Comparison of ENCODE assay signal across 12 cellular contexts in the genomic region with DNA sequence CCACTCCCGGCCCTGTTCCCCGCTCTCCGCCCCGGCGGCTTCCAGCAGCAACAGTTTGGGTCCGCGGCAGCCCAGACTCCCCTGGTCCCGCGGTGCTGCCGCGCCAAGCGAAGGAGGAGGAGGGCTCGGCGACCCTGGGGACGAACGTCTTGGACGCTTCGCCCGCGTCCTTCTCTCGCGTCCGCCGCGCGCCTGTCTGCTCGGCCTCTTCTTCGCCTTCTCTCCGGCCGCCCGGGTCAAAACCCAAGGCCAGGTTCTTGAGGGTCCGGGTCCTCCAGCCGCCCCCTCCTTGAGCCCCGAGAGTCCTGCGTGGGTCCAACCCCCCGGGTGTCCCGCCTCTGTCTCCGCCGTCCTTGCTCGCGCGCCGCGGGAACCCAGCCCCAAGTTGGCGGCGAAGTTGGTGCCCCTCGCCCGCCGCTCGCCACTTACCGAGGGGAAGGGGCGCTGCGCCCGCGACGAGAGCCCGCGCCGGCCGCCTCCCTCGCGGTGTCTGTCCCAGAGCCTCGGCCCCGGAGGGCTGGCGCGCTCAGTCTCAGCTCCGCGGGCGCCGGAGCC. TPM values are rescaled to one million over a fixed set of nuclear protein-coding genes. Genes with fewer than 3 reads are reported as not detected.
DNase-seq lines count a peak whose midpoint lies in the region; ATAC-seq and TF ChIP-seq lines count a peak whose summit lies in the region.
"Had no signal": no experiment of that assay in that cellular context is flagged by ENCODE, and none has a peak within 500 bp of the region (broad histone marks: within the 10 kb centered on the region; RNA-seq: fewer than 3 reads in every experiment).

No MANE protein-coding gene starts in this region.

- peaks cover 19% of the 10 kb centered on the region for H3K27me3 Mint-ChIP-seq in memory B cell

- H3K36me3 Mint-ChIP-seq in memory B cell: peaks cover 2% of the 10 kb centered on the region

- H3K36me3 ChIP-seq in heart left ventricle: peaks cover 0 to 3% (median 0%) of the 10 kb centered on the region in 9 donors
- H3K36me3 ChIP-seq in tibial artery: no peaks in the 10 kb centered on the region

- TF ChIP-seq CTCF in heart left ventricle (IDR thresholded peaks at IDR 0.05) (no peak), tibial artery (IDR thresholded peaks at IDR 0.05) (no peak)

- peak overlapping the region; percentile 23 to 54 (median 45) for H3K4me3 ChIP-seq in heart left ventricle
- H3K4me3 ChIP-seq in tibial artery: peak overlapping the region; percentile 18 to 36

- H3K4me3 Mint-ChIP-seq in memory B cell: peak overlapping the region; percentile 64

- no peak overlapping the region for H3K27ac Mint-ChIP-seq in memory B cell

- TF ChIP-seq POLR2A in heart left ventricle (IDR thresholded peaks at IDR 0.05): no peak

- no peaks in the 10 kb centered on the region for H3K9me3 ChIP-seq in heart left ventricle
- no peaks in the 10 kb centered on the region for H3K9me3 ChIP-seq in tibial artery

- no peaks in the 10 kb centered on the region for H3K9me3 Mint-ChIP-seq in memory B cell
- H3K9me3 Mint-ChIP-seq: activated T-cell treated with anti-CD3 and anti-CD28 coated beads, Interleukin-2, amount 50 U/mL, for 4 hours had no signal

- no peak for DNase-seq in heart left ventricle
- no peak for DNase-seq in cardiac septum (ENCODE audit: low spot score)
- peak; percentile 15 for DNase-seq in astrocyte of the hippocampus (ENCODE audit: low read depth, low spot score)
- peak in 1 of 2 donors; percentile 41 for DNase-seq in memory B cell (ENCODE audit: low spot score in 2 of 2)
- no peak for DNase-seq in tibial artery
- DNase-seq in NCI-H1048 (lab: John Stamatoyannopoulos, UW): no peak
- no peak for DNase-seq in SW 1271 (lab: John Stamatoyannopoulos, UW)
- no peak for DNase-seq in activated CD4-positive, alpha-beta T cell treated with anti-CD3 and anti-CD28 coated beads for 1 hour
- DNase-seq: activated T-cell treated with anti-CD3 and anti-CD28 coated beads, Interleukin-2, amount 50 U/mL, for 4 hours; hippocampal formation; NCI-H510A; occipital lobe had no signal

- intact Hi-C loops in heart left ventricle (cut with DNase I) (loop anchor here in 8 of 10 donors (5.0 to 10.0 kb wide), 3 partner anchors 119 to 206 kb away; no protein-coding TSS in a partner anchor), cardiac septum (cut with DNase I) (no loop called here), tibial artery (cut with DNase I; ENCODE audit: low total_unique reads) (loop anchor here (5.0 kb wide), 1 partner anchor 69 kb away; no protein-coding TSS in a partner anchor)

- peak overlapping the region in 1 of 12 donors; percentile 26 for H3K27ac ChIP-seq in heart left ventricle
- H3K27ac ChIP-seq in tibial artery: no peak overlapping the region

- H3K4me1 Mint-ChIP-seq in memory B cell: peaks cover 5% of the 10 kb centered on the region

- H3K4me1 ChIP-seq in heart left ventricle: peaks cover 8 to 36% (median 17%) of the 10 kb centered on the region in 12 donors
- peaks cover 0 to 35% (median 25%) of the 10 kb centered on the region in 4 donors for H3K4me1 ChIP-seq in tibial artery

- WGBS in heart left ventricle, 4 donors: 0 to 2% (median 1%) methylated on average over 1 to 70 of the region's 70 CpGs

- H3K27me3 ChIP-seq in heart left ventricle (peaks cover 24 to 50% (median 36%) of the 10 kb centered on the region in 9 donors), tibial artery (peaks cover 3 to 81% of the 10 kb centered on the region in 2 donors)

- ATAC-seq in heart left ventricle (no peak), memory B cell (ENCODE audit: low read depth) (no peak)

RNA-seq across cellular contexts. Expression of gene GRIN2C, which starts 1.4 kb away (rescaled TPM):
- 1 to 10 TPM in 2 of 9 donors, under 1 TPM in 7; 0.09 to 3.1 (median 0.45) TPM for total RNA-seq in heart left ventricle
- polyA plus RNA-seq in heart left ventricle: under 1 TPM; 0.23 to 0.25 TPM
- total RNA-seq in cardiac septum: 0.70 TPM

RNA-seq across cellular contexts. Expression of gene FDXR, which starts 11.7 kb away (rescaled TPM):
- total RNA-seq in heart left ventricle: 1 to 10 TPM; 2.5 to 8.7 (median 4.7) TPM
- polyA plus RNA-seq in heart left ventricle: 1 to 10 TPM; 3.7 to 5.5 TPM
- 3.9 TPM for total RNA-seq in cardiac septum

RNA-seq across cellular contexts. Expression of gene FADS6, which starts 32.4 kb away (rescaled TPM):
- not detected for total RNA-seq in heart left ventricle
- not detected for polyA plus RNA-seq in heart left ventricle
- not detected for total RNA-seq in cardiac septum
- total RNA-seq: activated T-cell treated with anti-CD3 and anti-CD28 coated beads, Interleukin-2, amount 50 U/mL, for 4 hours had no signal
